20 cellular contexts compared by ENCODE assay signal in genomic region chr7:140440593-140440992, GRCh38. TPM values are rescaled to one million over a fixed set of nuclear protein-coding genes. Genes with fewer than 3 reads are reported as not detected.
DNase-seq lines count a peak whose midpoint lies in the region; ATAC-seq and TF ChIP-seq lines count a peak whose summit lies in the region.
"Had no signal": no experiment of that assay in that cellular context is flagged by ENCODE, and none has a peak within 500 bp of the region (broad histone marks: within the 10 kb centered on the region; RNA-seq: fewer than 3 reads in every experiment).

No MANE protein-coding gene starts in this region.

- no peak overlapping the region for H3K4ac ChIP-seq in IMR-90 (ENCODE audit: low read depth, low read length)

- H3K18ac ChIP-seq in IMR-90 (ENCODE audit: low read depth, low read length): no peak overlapping the region

- H3K27ac ChIP-seq in GM23248 (no peak overlapping the region), IMR-90 (ENCODE audit: insufficient read depth, low read length) (no peak overlapping the region), PC-3 (ENCODE audit: low read length) (no peak overlapping the region)
- H3K27ac ChIP-seq: BLaER1 treated with 17β-estradiol and CSF1 and Interleukin-3, amounts not matched to agents 10 nM and 100 nM; KMS-11 had no signal

- no peak overlapping the region for H2BK15ac ChIP-seq in IMR-90 (ENCODE audit: low read depth, low read length)

- H2AK9ac ChIP-seq in IMR-90 (replicated peaks; ENCODE audit: low read depth, low read length, poor library complexity): no peak overlapping the region

- no peak for TF ChIP-seq RAD21 in IMR-90 (IDR thresholded peaks at IDR 0.05; ENCODE audit: low read length)

- H3K4me2 ChIP-seq in GM23248 (ENCODE audit: unreplicated experiment) (no peak overlapping the region), IMR-90 (ENCODE audit: low read depth, low read length) (no peak overlapping the region), PC-3 (ENCODE audit: low read length) (no peak overlapping the region)
- H3K4me2 ChIP-seq: BLaER1 treated with 17β-estradiol and CSF1 and Interleukin-3, amounts not matched to agents 10 nM and 100 nM; KMS-11 had no signal

- no peak overlapping the region for H2AK5ac ChIP-seq in IMR-90 (ENCODE audit: low read depth, low read length)

- in situ Hi-C loops in Caki2 (cut with HindIII; ENCODE audit: low pct_unique_long_range_greater_than_20kb, low sequenced_read_pairs): no loop called here
- in situ Hi-C loops in GM23248 (cut with MboI): no loop called here
- in situ Hi-C loops in IMR-90 (cut with MboI; ENCODE audit: low sequenced_read_pairs): no loop called here

- no peak overlapping the region for H2BK120ac ChIP-seq in IMR-90 (ENCODE audit: low read depth, low read length)

- H3K9me2 ChIP-seq in GM23248 (ENCODE audit: insufficient read depth): no peaks in the 10 kb centered on the region
- H3K9me2 ChIP-seq in PC-3 (replicated peaks; ENCODE audit: low read length): no peaks in the 10 kb centered on the region

- BruUV-seq in IMR-90 (replicated peaks; lab: Mats Ljungman, UMichigan) (no TSS peak), PC-3 (replicated peaks; lab: Mats Ljungman, UMichigan) (no TSS peak)

- H4K5ac ChIP-seq in IMR-90 (ENCODE audit: low read depth, low read length): no peak overlapping the region

- H2BK20ac ChIP-seq in IMR-90 (ENCODE audit: low read depth, low read length): no peak overlapping the region

- H3K4me3 ChIP-seq in GM23248: no peak overlapping the region
- no peak overlapping the region for H3K4me3 ChIP-seq in IMR-90 (ENCODE audit: insufficient read depth, low read depth, low read length)
- H3K4me3 ChIP-seq in PC-3 (ENCODE audit: low read length): no peak overlapping the region
- H3K4me3 ChIP-seq: BLaER1 treated with 17β-estradiol and CSF1 and Interleukin-3, amounts not matched to agents 10 nM and 100 nM had no signal

- H3K79me1 ChIP-seq in IMR-90 (ENCODE audit: low read depth in 1 of 2, low read length in 2 of 2): no peaks in the 10 kb centered on the region

- no peak overlapping the region for H3K14ac ChIP-seq in IMR-90 (replicated peaks; ENCODE audit: low read depth, low read length)

- POLR2A ChIA-PET in IMR-90 (lab: Charles Lee; ENCODE audit: unreplicated experiment): no interaction called here
- POLR2A ChIA-PET in PC-3 (lab: Charles Lee; ENCODE audit: unreplicated experiment): no interaction called here

- no peak overlapping the region for H2AFZ ChIP-seq in GM23248
- no peak overlapping the region for H2AFZ ChIP-seq in IMR-90 (replicated peaks; ENCODE audit: low read length, poor library complexity)
- H2AFZ ChIP-seq in PC-3 (ENCODE audit: low read length): no peak overlapping the region

- H3K27me3 ChIP-seq in GM23248 (replicated peaks; ENCODE audit: insufficient read depth) (no peaks in the 10 kb centered on the region), IMR-90 (ENCODE audit: control insufficient read depth, insufficient read depth, low read length) (no peaks in the 10 kb centered on the region), PC-3 (ENCODE audit: low read length) (no peaks in the 10 kb centered on the region)
- H3K27me3 ChIP-seq: BLaER1 treated with 17β-estradiol and CSF1 and Interleukin-3, amounts not matched to agents 10 nM and 100 nM had no signal

- H4K20me1 ChIP-seq in GM23248 (ENCODE audit: insufficient read depth) (no peaks in the 10 kb centered on the region), IMR-90 (ENCODE audit: insufficient read depth, low read length) (no peaks in the 10 kb centered on the region), PC-3 (ENCODE audit: low read length) (no peaks in the 10 kb centered on the region)
- H4K20me1 ChIP-seq: BLaER1 treated with 17β-estradiol and CSF1 and Interleukin-3, amounts not matched to agents 10 nM and 100 nM had no signal

- H3K9me3 ChIP-seq in GM23248 (ENCODE audit: low read depth): no peaks in the 10 kb centered on the region
- H3K9me3 ChIP-seq in IMR-90 (ENCODE audit: control insufficient read depth, insufficient read depth, low read length): no peaks in the 10 kb centered on the region
- no peaks in the 10 kb centered on the region for H3K9me3 ChIP-seq in PC-3 (ENCODE audit: low read length)

- no peaks in the 10 kb centered on the region for H3K79me2 ChIP-seq in GM23248 (ENCODE audit: insufficient read depth)
- no peaks in the 10 kb centered on the region for H3K79me2 ChIP-seq in PC-3 (ENCODE audit: low read length)

- H3K23ac ChIP-seq in IMR-90 (ENCODE audit: low read depth, low read length): no peak overlapping the region

- no peak overlapping the region for H2BK5ac ChIP-seq in IMR-90 (ENCODE audit: low read depth, low read length, poor library complexity, severe bottlenecking)

- H4K8ac ChIP-seq in IMR-90 (ENCODE audit: low read depth in 2 of 2, low read length in 2 of 2): no peak overlapping the region

- no peak for TF ChIP-seq CTCF in IMR-90 (conservative IDR thresholded peaks at IDR 0.05; ENCODE audit: low read depth, low read length)
- no peak for TF ChIP-seq CTCF in PC-3 (conservative IDR thresholded peaks at IDR 0.05; ENCODE audit: low read depth, low read length)

- H3K9me1 ChIP-seq in IMR-90 (ENCODE audit: insufficient read depth, low read length): no peaks in the 10 kb centered on the region

- intact Hi-C loops in IMR-90 (cut with micrococcal nuclease) (no loop called here), PC-3 (cut with micrococcal nuclease) (no loop called here)

- H3K36me3 ChIP-seq in GM23248 (ENCODE audit: low read depth): no peaks in the 10 kb centered on the region
- no peaks in the 10 kb centered on the region for H3K36me3 ChIP-seq in IMR-90 (ENCODE audit: control insufficient read depth, insufficient read depth, low read length)
- no peaks in the 10 kb centered on the region for H3K36me3 ChIP-seq in PC-3 (ENCODE audit: low read depth, low read length)
- H3K36me3 ChIP-seq: BLaER1 treated with 17β-estradiol and CSF1 and Interleukin-3, amounts not matched to agents 10 nM and 100 nM had no signal

- 74 to 76% methylated on average over 3 of the region's 3 CpGs for WGBS in GM23248 (ENCODE audit: low coverage in 1 of 2, low lambda C conversion rate in 2 of 2, missing lambda C conversion rate in 2 of 2), 2 experiments
- WGBS in IMR-90 (ENCODE audit: extremely low coverage in 2 of 2, insufficient read length in 1 of 2), 2 experiments: no CpG with 5 or more reads among the region's 3 CpGs

- H3K56ac ChIP-seq in IMR-90 (ENCODE audit: extremely low read depth, insufficient read depth, low read length): no peak overlapping the region

- TF ChIP-seq POLR2A in IMR-90 (IDR thresholded peaks at IDR 0.05; ENCODE audit: low read depth, low read length): no peak

- CTCF ChIA-PET in IMR-90 (lab: Yijun Ruan, JAX): interaction anchor here (0.6 kb wide), 1 partner anchor 20 kb away, joined by 3 read pairs; no protein-coding TSS in a partner anchor
- CTCF ChIA-PET in PC-3 (lab: Charles Lee): no interaction called here

- H4K91ac ChIP-seq in IMR-90 (ENCODE audit: insufficient read depth, low read depth, low read length): no peak overlapping the region

- dilution Hi-C loops in IMR-90 (cut with HindIII; ENCODE audit: low sequenced_read_pairs, unreplicated experiment): no loop called here

- H3F3A ChIP-seq in GM23248 (ENCODE audit: insufficient read depth): no peaks in the 10 kb centered on the region
- no peaks in the 10 kb centered on the region for H3F3A ChIP-seq in PC-3 (ENCODE audit: low read length, unreplicated experiment)

- DNase-seq in Caki2 (ENCODE audit: low read depth) (peak; percentile 43), GM23248 (peak; percentile 21), IMR-90 (peak; percentile 21), PC-3 (peak; percentile 14), GM19238 (ENCODE audit: insufficient read length, low spot score) (no peak), GM19240 (ENCODE audit: insufficient read length, low spot score) (no peak)
- DNase-seq: 8988T; CD8-positive, alpha-beta T cell; DMS 273 treated with DMSO at 0.1 percent for 48 hours; DMS53; DND-41; GDM1; GOT3; H9 had no signal

- H3K9ac ChIP-seq in GM23248: no peak overlapping the region
- H3K9ac ChIP-seq in IMR-90 (ENCODE audit: low read depth, low read length): no peak overlapping the region
- H3K9ac ChIP-seq in PC-3 (ENCODE audit: low read length): no peak overlapping the region
- H3K9ac ChIP-seq: BLaER1 treated with 17β-estradiol and CSF1 and Interleukin-3, amounts not matched to agents 10 nM and 100 nM; KMS-11 had no signal

- ATAC-seq in IMR-90 (ENCODE audit: low read depth) (peak; percentile 49), PC-3 (no peak), esophagus mucosa (no peak)
- ATAC-seq: CD8-positive, alpha-beta T cell; HepG2 had no signal

- H3K4me1 ChIP-seq in GM23248 (ENCODE audit: insufficient read depth) (no peaks in the 10 kb centered on the region), IMR-90 (ENCODE audit: control insufficient read depth, insufficient read depth, low read length) (peaks cover 2% of the 10 kb centered on the region; the same call in 1 of the 2 replicates), PC-3 (ENCODE audit: insufficient read depth, low read length) (no peaks in the 10 kb centered on the region)
- H3K4me1 ChIP-seq: BLaER1 treated with 17β-estradiol and CSF1 and Interleukin-3, amounts not matched to agents 10 nM and 100 nM had no signal

RNA-seq across cellular contexts. Expression of gene RAB19, which starts 36.7 kb away (rescaled TPM):
- 6.3 TPM in 1 of 2 replicates, not detected in the other for total RNA-seq in Caki2 (2014; rRNA removed; shearing (Covaris generic); ENCODE audit: low replicate concordance)
- not detected in 2 replicates for total RNA-seq in GM23248 (2014; rRNA removed; shearing (Covaris generic))
- polyA plus RNA-seq in GM23248 (2016; fragmentation: Nextera tagmentation; extraction: Ambion mirVana) (not detected in 2 replicates), IMR-90 (2012; rRNA removed) (not detected in 2 replicates)
- total RNA-seq in IMR-90 (2012; rRNA removed) (not detected in 2 replicates), PC-3 (2014; rRNA removed) (0.52 and 1.3 TPM in 2 replicates), esophagus mucosa (0.20 TPM)
- not detected in 2 replicates for polyA plus RNA-seq in IMR-90 (2012; cell fraction: cytosol; rRNA removed)
- polyA plus RNA-seq in IMR-90 (2012; cell fraction: nucleus; rRNA removed; ENCODE audit: low replicate concordance): not detected in 2 replicates
- total RNA-seq: A673 had no signal
- polyA plus RNA-seq: AG04450, HepG2 had no signal

RNA-seq across cellular contexts. Expression of gene MKRN1, which starts 38.7 kb away (rescaled TPM):
- total RNA-seq in Caki2 (2014; rRNA removed; shearing (Covaris generic); ENCODE audit: low replicate concordance): 62.9 and 78.5 TPM in 2 replicates
- total RNA-seq in GM23248 (2014; rRNA removed; shearing (Covaris generic)): 68.8 and 72.7 TPM in 2 replicates
- polyA plus RNA-seq in GM23248 (2016; fragmentation: Nextera tagmentation; extraction: Ambion mirVana) (71.5 and 71.7 TPM in 2 replicates), IMR-90 (2012; rRNA removed) (38.2 and 47.2 TPM in 2 replicates)
- total RNA-seq in IMR-90 (2012; rRNA removed) (83.0 and 83.3 TPM in 2 replicates), PC-3 (2014; rRNA removed) (71.9 and 78.5 TPM in 2 replicates), esophagus mucosa (65.5 TPM)
- 24.3 and 28.0 TPM in 2 replicates for polyA plus RNA-seq in IMR-90 (2012; cell fraction: cytosol; rRNA removed)
- polyA plus RNA-seq in IMR-90 (2012; cell fraction: nucleus; rRNA removed; ENCODE audit: low replicate concordance): 21.2 and 38.1 TPM in 2 replicates

RNA-seq across cellular contexts. Expression of gene SLC37A3, which starts 42.3 kb away (rescaled TPM):
- 72.7 and 133 TPM in 2 replicates for total RNA-seq in Caki2 (2014; rRNA removed; shearing (Covaris generic); ENCODE audit: low replicate concordance)
- total RNA-seq in GM23248 (2014; rRNA removed; shearing (Covaris generic)): 61.7 and 64.5 TPM in 2 replicates
- polyA plus RNA-seq in GM23248 (2016; fragmentation: Nextera tagmentation; extraction: Ambion mirVana) (39.8 and 44.8 TPM in 2 replicates), IMR-90 (2012; rRNA removed) (36.3 and 45.3 TPM in 2 replicates)
- total RNA-seq in IMR-90 (2012; rRNA removed) (43.2 and 97.2 TPM in 2 replicates), PC-3 (2014; rRNA removed) (21.8 and 22.1 TPM in 2 replicates), esophagus mucosa (14.4 TPM)
- 11.6 and 26.3 TPM in 2 replicates for polyA plus RNA-seq in IMR-90 (2012; cell fraction: cytosol; rRNA removed)
- 56.2 and 199 TPM in 2 replicates for polyA plus RNA-seq in IMR-90 (2012; cell fraction: nucleus; rRNA removed; ENCODE audit: low replicate concordance)

Comparison
In these comparisons a context has a peak if more than half of its experiments do, and no peak if none do; other contexts are left out.
1. DNase-seq: peak in Caki2 (single experiment), GM23248 (single experiment), IMR-90 (single experiment) and PC-3 (single experiment); none in GM19238 (single experiment) and GM19240 (single experiment).